In genomic region chrX:1444896-1445480, GRCh38 we compare ENCODE assay signal across 12 cellular contexts. TPM values are rescaled to one million over a fixed set of nuclear protein-coding genes. Genes with fewer than 3 reads are reported as not detected.
A peak's percentile ranks its signal among the peaks of the same experiment; 100 is the strongest.
DNase-seq lines count a peak whose midpoint lies in the region; ATAC-seq and TF ChIP-seq lines count a peak whose summit lies in the region.
"Had no signal": no experiment of that assay in that cellular context is flagged by ENCODE, and none has a peak within 500 bp of the region (broad histone marks: within the 10 kb centered on the region; RNA-seq: fewer than 3 reads in every experiment).

No MANE protein-coding gene starts in this region.

- H3K4me3 Mint-ChIP-seq in activated T-cell treated with anti-CD3 and anti-CD28 coated beads, Interleukin-2, amount 50 U/mL, for 4 hours, result peak overlapping the region; percentile 21
- no peak overlapping the region for H3K4me3 Mint-ChIP-seq in natural killer cell
- H3K4me3 Mint-ChIP-seq: naive thymus-derived CD4-positive, alpha-beta T cell had no signal

- H3K36me3 Mint-ChIP-seq in activated T-cell treated with anti-CD3 and anti-CD28 coated beads, Interleukin-2, amount 50 U/mL, for 4 hours (ENCODE audit: insufficient read depth), result peaks cover 34% of the 10 kb centered on the region
- peaks cover 7% of the 10 kb centered on the region for H3K36me3 Mint-ChIP-seq in natural killer cell

- peaks cover 11% of the 10 kb centered on the region for H3K4me1 Mint-ChIP-seq in activated T-cell treated with anti-CD3 and anti-CD28 coated beads, Interleukin-2, amount 50 U/mL, for 4 hours (ENCODE audit: low read depth)
- H3K4me1 Mint-ChIP-seq in natural killer cell, result peaks cover 45 to 53% of the 10 kb centered on the region in 2 donors

- H3K36me3 ChIP-seq in right atrium auricular region (no peaks in the 10 kb centered on the region), aorta (ENCODE audit: control insufficient read depth in 1 of 2, insufficient read depth in 2 of 2, low read length in 1 of 2) (no peaks in the 10 kb centered on the region)
- H3K36me3 ChIP-seq: thyroid gland had no signal

- ATAC-seq in left cardiac atrium (no peak), natural killer cell (no peak), aorta (ENCODE audit: low FRiP score) (no peak), SK-N-SH treated with all-trans-retinoic acid at 6 μM for 48 hours (no peak; the same call in 2 of the 3 replicates), GM21825 (IDR thresholded peaks at IDR 0.05; ENCODE audit: unreplicated experiment) (no peak)
- no peak for ATAC-seq in activated T-cell treated with anti-CD3 and anti-CD28 coated beads, Interleukin-2, amount 50 U/mL, for 4 hours
- ATAC-seq: naive thymus-derived CD4-positive, alpha-beta T cell had no signal

- H3K27ac ChIP-seq in right atrium auricular region, result no peak overlapping the region
- no peak overlapping the region for H3K27ac ChIP-seq in aorta (ENCODE audit: low read depth in 1 of 2, low read length in 2 of 2)
- H3K27ac ChIP-seq: thyroid gland had no signal

- H3K4me3 ChIP-seq in right atrium auricular region, result no peak overlapping the region
- no peak overlapping the region for H3K4me3 ChIP-seq in aorta (ENCODE audit: low read length in 2 of 2)
- H3K4me3 ChIP-seq: thyroid gland had no signal

- peak; percentile 5 for DNase-seq in left cardiac atrium
- DNase-seq in right atrium auricular region (ENCODE audit: low spot score), result no peak
- no peak for DNase-seq in activated T-cell treated with anti-CD3 and anti-CD28 coated beads, Interleukin-2, amount 50 U/mL, for 4 hours
- DNase-seq in natural killer cell, result no peak
- DNase-seq in aorta, result peak; percentile 4 to 30
- no peak for DNase-seq in NCI-H82 (lab: John Stamatoyannopoulos, UW)
- DNase-seq: hippocampal formation, NCI-H1694 treated with DMSO at 0.1 percent for 48 hours, thyroid gland had no signal

- peaks cover 19% of the 10 kb centered on the region for H3K9me3 Mint-ChIP-seq in activated T-cell treated with anti-CD3 and anti-CD28 coated beads, Interleukin-2, amount 50 U/mL, for 4 hours
- peaks cover 10% of the 10 kb centered on the region in 2 donors for H3K9me3 Mint-ChIP-seq in natural killer cell

- TF ChIP-seq CTCF in right atrium auricular region (IDR thresholded peaks at IDR 0.05) (no peak), natural killer cell (IDR thresholded peaks at IDR 0.05) (no peak)

- H3K27me3 ChIP-seq in right atrium auricular region (no peaks in the 10 kb centered on the region), aorta (ENCODE audit: control insufficient read depth in 1 of 2, insufficient read depth in 2 of 2, low read length in 1 of 2) (no peaks in the 10 kb centered on the region)
- H3K27me3 ChIP-seq: thyroid gland had no signal

- no peaks in the 10 kb centered on the region for H3K9me3 ChIP-seq in right atrium auricular region
- no peaks in the 10 kb centered on the region for H3K9me3 ChIP-seq in aorta (ENCODE audit: control insufficient read depth, low read length)
- H3K9me3 ChIP-seq: thyroid gland had no signal

- peak overlapping the region; percentile 27 to 60 for H3K27ac Mint-ChIP-seq in natural killer cell

- H3K27me3 Mint-ChIP-seq in activated T-cell treated with anti-CD3 and anti-CD28 coated beads, Interleukin-2, amount 50 U/mL, for 4 hours (ENCODE audit: low read depth), result no peaks in the 10 kb centered on the region
- H3K27me3 Mint-ChIP-seq in natural killer cell (ENCODE audit: low read depth in 2 of 2), result no peaks in the 10 kb centered on the region
- H3K27me3 Mint-ChIP-seq: naive thymus-derived CD4-positive, alpha-beta T cell had no signal

- no peaks in the 10 kb centered on the region for H3K4me1 ChIP-seq in right atrium auricular region
- no peaks in the 10 kb centered on the region for H3K4me1 ChIP-seq in aorta (ENCODE audit: control insufficient read depth in 1 of 2, insufficient read depth in 2 of 2, low read length in 2 of 2)
- H3K4me1 ChIP-seq: thyroid gland had no signal

- intact Hi-C loops in left cardiac atrium (cut with DNase I) (loop anchor here in 1 of 2 donors (10.0 kb wide), 1 partner anchor 50 kb away; the partner anchor contains the start of gene SLC25A6), natural killer cell (cut with micrococcal nuclease) (no loop called here), aorta (cut with DNase I) (no loop called here)

- WGBS in aorta, 2 donors, result 97 to 99% methylated on average over 15 of the region's 15 CpGs

TF ChIP-seq in SK-N-SH treated with all-trans-retinoic acid at 6 μM for 48 hours, 23 proteins besides CTCF, POLR2A, EP300 and RAD21:
- TF ChIP-seq ZNF70 (CRISPR knock-in tag; IDR thresholded peaks at IDR 0.05), result no peak
- TF ChIP-seq CSRNP3 (CRISPR knock-in tag; IDR thresholded peaks at IDR 0.05), result no peak
- TF ChIP-seq CREB5 (CRISPR knock-in tag; IDR thresholded peaks at IDR 0.05; ENCODE audit: low read depth), result no peak
- no peak for TF ChIP-seq ARNTL (CRISPR knock-in tag; IDR thresholded peaks at IDR 0.05; ENCODE audit: borderline replicate concordance, low read depth)
- no peak for TF ChIP-seq ZNF8 (CRISPR knock-in tag; IDR thresholded peaks at IDR 0.05)
- TF ChIP-seq PATZ1 (CRISPR knock-in tag; IDR thresholded peaks at IDR 0.05; ENCODE audit: borderline replicate concordance), result no peak
- TF ChIP-seq POU6F1 (CRISPR knock-in tag; IDR thresholded peaks at IDR 0.05; ENCODE audit: borderline replicate concordance, low read depth), result no peak
- TF ChIP-seq ZNF565 (CRISPR knock-in tag; conservative IDR thresholded peaks at IDR 0.05; ENCODE audit: low read depth), result no peak
- TF ChIP-seq ZFP30 (CRISPR knock-in tag; IDR thresholded peaks at IDR 0.05), result no peak
- no peak for TF ChIP-seq RARB (CRISPR knock-in tag; IDR thresholded peaks at IDR 0.05)
TF ChIP-seq in SK-N-SH treated with all-trans-retinoic acid at 6 μM for 48 hours: peak in this region for 0.

RNA-seq across cellular contexts. Expression of gene ASMTL, which starts 7.7 kb away (rescaled TPM):
- total RNA-seq in left cardiac atrium, result 10 to 100 TPM; 26.4 to 27.7 TPM
- total RNA-seq in right atrium auricular region, result 10 to 100 TPM; 20.1 to 31.9 TPM
- total RNA-seq in activated T-cell treated with anti-CD3 and anti-CD28 coated beads, Interleukin-2, amount 50 U/mL, for 4 hours, result 10 to 100 TPM; 33.0 to 53.2 (median 36.9) TPM
- 10 to 100 TPM; 58.5 to 80.3 (median 66.1) TPM for total RNA-seq in natural killer cell
- 10 to 100 TPM; 31.3 to 32.3 TPM for total RNA-seq in aorta
- 10 to 100 TPM; 26.7 to 56.1 TPM for polyA plus RNA-seq in aorta

RNA-seq across cellular contexts. Expression of gene SLC25A6, which starts 53.1 kb away (rescaled TPM):
- total RNA-seq in left cardiac atrium (100 to 1,000 TPM; 171 to 206 TPM), right atrium auricular region (100 to 1,000 TPM; 109 to 157 TPM), natural killer cell (100 to 1,000 TPM; 157 to 197 (median 178) TPM), aorta (100 to 1,000 TPM; 207 to 212 TPM)
- total RNA-seq in activated T-cell treated with anti-CD3 and anti-CD28 coated beads, Interleukin-2, amount 50 U/mL, for 4 hours, result 100 to 1,000 TPM; 518 to 544 (median 518) TPM
- 100 to 1,000 TPM; 316 to 348 TPM for polyA plus RNA-seq in aorta

Comparison
In these comparisons a context has a peak if more than half of its experiments do, and no peak if none do; other contexts are left out.
1. DNase-seq: peak in left cardiac atrium (single experiment) and aorta (2 of 2); none in right atrium auricular region (single experiment), activated T-cell treated with anti-CD3 and anti-CD28 coated beads, Interleukin-2, amount 50 U/mL, for 4 hours (single experiment), natural killer cell (single experiment) and NCI-H82 (single experiment).